1 cellular context compared by ENCODE assay signal in genomic region chr11:3795131-3796092, GRCh38.
TF ChIP-seq lines count a peak whose summit lies in the region.

No MANE protein-coding gene starts in this region.

TF ChIP-seq in HEK293, 187 proteins besides CTCF, POLR2A, EP300 and RAD21 (continued from another document):
- TF ChIP-seq ZNF513 (tag by site-specific recombination; IDR thresholded peaks at IDR 0.05) (no peak), ZNF621 (tag by site-specific recombination; IDR thresholded peaks at IDR 0.05) (no peak), ZNF548 (tag by site-specific recombination; IDR thresholded peaks at IDR 0.05) (no peak), ZBTB21 (tag by site-specific recombination; IDR thresholded peaks at IDR 0.05) (no peak), ZNF777 (tag by site-specific recombination; IDR thresholded peaks at IDR 0.05; ENCODE audit: borderline replicate concordance) (no peak), ZNF37A (tag by site-specific recombination; IDR thresholded peaks at IDR 0.05) (no peak), ZBTB10 (tag by site-specific recombination; IDR thresholded peaks at IDR 0.05) (no peak), ZNF530 (tag by site-specific recombination; IDR thresholded peaks at IDR 0.05; ENCODE audit: low read depth) (no peak), ZNF449 (tag by site-specific recombination; IDR thresholded peaks at IDR 0.05) (no peak), TRIM28 (IDR thresholded peaks at IDR 0.05; ENCODE audit: borderline replicate concordance, low read length) (no peak), ZFP41 (tag by site-specific recombination; IDR thresholded peaks at IDR 0.05; ENCODE audit: borderline replicate concordance) (no peak), ZFP3 (tag by site-specific recombination; IDR thresholded peaks at IDR 0.05; ENCODE audit: low read depth) (no peak), ZNF501 (tag by site-specific recombination; IDR thresholded peaks at IDR 0.05) (no peak), BCL6B (tag by site-specific recombination; IDR thresholded peaks at IDR 0.05) (no peak), ZSCAN23 (tag by site-specific recombination; IDR thresholded peaks at IDR 0.05) (no peak), ZNF274 (IDR thresholded peaks at IDR 0.05; ENCODE audit: low read length) (no peak), ZNF274 (tag by site-specific recombination; IDR thresholded peaks at IDR 0.05; ENCODE audit: borderline replicate concordance) (no peak)
